ENCODE assay signal across 9 cellular contexts in genomic region chr5:167049043-167049663, GRCh38.
A peak's percentile ranks its signal among the peaks of the same experiment; 100 is the strongest.
DNase-seq lines count a peak whose midpoint lies in the region; ATAC-seq and TF ChIP-seq lines count a peak whose summit lies in the region.
"Had no signal": no experiment of that assay in that cellular context is flagged by ENCODE, and none has a peak within 500 bp of the region (broad histone marks: within the 10 kb centered on the region; RNA-seq: fewer than 3 reads in every experiment).

No MANE protein-coding gene starts in this region.

- peak; percentile 73 for TF ChIP-seq CTCF in RWPE1 (conservative IDR thresholded peaks at IDR 0.05; ENCODE audit: low read depth)
- peak; percentile 59 for TF ChIP-seq CTCF in fibroblast of mammary gland (conservative IDR thresholded peaks at IDR 0.05; ENCODE audit: control insufficient read depth, insufficient read depth, low read depth, low read length)
- peak in 1 of 3 experiments; percentile 30 for TF ChIP-seq CTCF in vagina (IDR thresholded peaks at IDR 0.05)

- no peak overlapping the region for H3K4me3 ChIP-seq in fibroblast of mammary gland (ENCODE audit: control insufficient read depth, low read depth, low read length)
- H3K4me3 ChIP-seq in vagina, result no peak overlapping the region

- no peaks in the 10 kb centered on the region for H3K27me3 ChIP-seq in vagina

- H3K4me1 ChIP-seq in vagina, result no peaks in the 10 kb centered on the region

- POLR2A ChIA-PET in RWPE1 (lab: Yijun Ruan, JAX; ENCODE audit: low non-redundant PET), result no interaction called here

- CTCF ChIA-PET in RWPE1 (lab: Yijun Ruan, JAX), result interaction anchor here (0.6 to 1.6 kb wide), 7 partner anchors 19 to 1507 kb away, joined by 3 to 6 read pairs (median 5); no protein-coding TSS in a partner anchor

- no peaks in the 10 kb centered on the region for H3K9me3 ChIP-seq in vagina

- intact Hi-C loops in vagina (cut with DNase I), result no loop called here

- DNase-seq in CD1c-positive myeloid dendritic cell (ENCODE audit: extremely low spot score), result peak; percentile 31
- DNase-seq in HPDE6-E6E7 (ENCODE audit: extremely low spot score), result peak; percentile 15
- peak; percentile 66 for DNase-seq in RWPE1 (ENCODE audit: low spot score)
- peak; percentile 71 for DNase-seq in fibroblast of mammary gland (ENCODE audit: low read depth)
- peak; percentile 63 for DNase-seq in renal cortical epithelial cell (ENCODE audit: low read depth)
- DNase-seq in occipital lobe (lab: John Stamatoyannopoulos, UW), result no peak
- DNase-seq in vagina (ENCODE audit: extremely low spot score in 2 of 2), result no peak

- ATAC-seq in GM18909 (IDR thresholded peaks at IDR 0.05; ENCODE audit: poor library complexity, unreplicated experiment), result peak; percentile 73

- TF ChIP-seq POLR2A in vagina (IDR thresholded peaks at IDR 0.05), result no peak

- no peaks in the 10 kb centered on the region for H3K36me3 ChIP-seq in vagina

- H3K27ac ChIP-seq in RWPE1 (no peak overlapping the region), vagina (no peak overlapping the region)
- H3K27ac ChIP-seq: KMS-11 had no signal

Comparison
In these comparisons a context has a peak if more than half of its experiments do, and no peak if none do; other contexts are left out.
1. DNase-seq: peak in CD1c-positive myeloid dendritic cell (single experiment), HPDE6-E6E7 (single experiment), RWPE1 (single experiment), fibroblast of mammary gland (single experiment) and renal cortical epithelial cell (single experiment); none in occipital lobe (single experiment) and vagina (0 of 2).